Comparison of ENCODE assay signal across 1 cellular context in the genomic region with DNA sequence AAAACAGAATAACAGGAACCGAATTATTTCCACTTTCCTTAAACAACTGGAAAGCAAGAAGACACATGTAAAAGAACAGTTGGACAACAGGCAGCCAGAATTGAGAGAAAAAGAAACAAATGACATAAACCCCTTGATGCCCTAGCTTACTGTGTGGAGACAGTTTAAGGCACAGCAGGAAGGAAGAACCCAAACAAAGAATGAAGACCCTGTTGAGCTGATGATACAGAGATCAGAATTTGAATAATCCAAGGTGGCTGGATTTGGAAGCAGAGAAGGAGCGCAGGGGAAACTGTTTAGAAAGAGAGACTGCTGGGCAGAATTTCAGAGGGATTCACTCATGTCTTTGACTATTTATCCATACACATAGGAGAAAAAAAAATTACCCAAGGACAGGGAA.
TF ChIP-seq lines count a peak whose summit lies in the region.

No MANE protein-coding gene starts in this region.

TF ChIP-seq in GM12878, 131 proteins besides CTCF, POLR2A, EP300 and RAD21 (continued from another document):
- TF ChIP-seq NKRF (conservative IDR thresholded peaks at IDR 0.05): no peak
- TF ChIP-seq CBFB (IDR thresholded peaks at IDR 0.05; ENCODE audit: low read depth): no peak
- TF ChIP-seq RUNX3 (IDR thresholded peaks at IDR 0.05; ENCODE audit: low read length): no peak
- TF ChIP-seq CBX3 (IDR thresholded peaks at IDR 0.05; ENCODE audit: borderline replicate concordance, low read depth): no peak
- TF ChIP-seq MYC (IDR thresholded peaks at IDR 0.05; ENCODE audit: insufficient read depth, insufficient read length, insufficient replicate concordance, low read length, severe bottlenecking): no peak
- TF ChIP-seq, protein P1, sequence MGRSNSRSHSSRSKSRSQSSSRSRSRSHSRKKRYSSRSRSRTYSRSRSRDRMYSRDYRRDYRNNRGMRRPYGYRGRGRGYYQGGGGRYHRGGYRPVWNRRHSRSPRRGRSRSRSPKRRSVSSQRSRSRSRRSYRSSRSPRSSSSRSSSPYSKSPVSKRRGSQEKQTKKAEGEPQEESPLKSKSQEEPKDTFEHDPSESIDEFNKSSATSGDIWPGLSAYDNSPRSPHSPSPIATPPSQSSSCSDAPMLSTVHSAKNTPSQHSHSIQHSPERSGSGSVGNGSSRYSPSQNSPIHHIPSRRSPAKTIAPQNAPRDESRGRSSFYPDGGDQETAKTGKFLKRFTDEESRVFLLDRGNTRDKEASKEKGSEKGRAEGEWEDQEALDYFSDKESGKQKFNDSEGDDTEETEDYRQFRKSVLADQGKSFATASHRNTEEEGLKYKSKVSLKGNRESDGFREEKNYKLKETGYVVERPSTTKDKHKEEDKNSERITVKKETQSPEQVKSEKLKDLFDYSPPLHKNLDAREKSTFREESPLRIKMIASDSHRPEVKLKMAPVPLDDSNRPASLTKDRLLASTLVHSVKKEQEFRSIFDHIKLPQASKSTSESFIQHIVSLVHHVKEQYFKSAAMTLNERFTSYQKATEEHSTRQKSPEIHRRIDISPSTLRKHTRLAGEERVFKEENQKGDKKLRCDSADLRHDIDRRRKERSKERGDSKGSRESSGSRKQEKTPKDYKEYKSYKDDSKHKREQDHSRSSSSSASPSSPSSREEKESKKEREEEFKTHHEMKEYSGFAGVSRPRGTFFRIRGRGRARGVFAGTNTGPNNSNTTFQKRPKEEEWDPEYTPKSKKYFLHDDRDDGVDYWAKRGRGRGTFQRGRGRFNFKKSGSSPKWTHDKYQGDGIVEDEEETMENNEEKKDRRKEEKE (IDR thresholded peaks at IDR 0.05): no peak
- TF ChIP-seq CEBPB (IDR thresholded peaks at IDR 0.05; ENCODE audit: borderline replicate concordance in 1 of 2, low read depth in 2 of 2, low read length in 2 of 2): no peak
- TF ChIP-seq, protein P2, sequence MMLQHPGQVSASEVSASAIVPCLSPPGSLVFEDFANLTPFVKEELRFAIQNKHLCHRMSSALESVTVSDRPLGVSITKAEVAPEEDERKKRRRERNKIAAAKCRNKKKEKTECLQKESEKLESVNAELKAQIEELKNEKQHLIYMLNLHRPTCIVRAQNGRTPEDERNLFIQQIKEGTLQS (IDR thresholded peaks at IDR 0.05; ENCODE audit: borderline replicate concordance, extremely low read depth, low read depth, low read length): no peak
